ENCODE assay signal across 19 cellular contexts in the genomic region with DNA sequence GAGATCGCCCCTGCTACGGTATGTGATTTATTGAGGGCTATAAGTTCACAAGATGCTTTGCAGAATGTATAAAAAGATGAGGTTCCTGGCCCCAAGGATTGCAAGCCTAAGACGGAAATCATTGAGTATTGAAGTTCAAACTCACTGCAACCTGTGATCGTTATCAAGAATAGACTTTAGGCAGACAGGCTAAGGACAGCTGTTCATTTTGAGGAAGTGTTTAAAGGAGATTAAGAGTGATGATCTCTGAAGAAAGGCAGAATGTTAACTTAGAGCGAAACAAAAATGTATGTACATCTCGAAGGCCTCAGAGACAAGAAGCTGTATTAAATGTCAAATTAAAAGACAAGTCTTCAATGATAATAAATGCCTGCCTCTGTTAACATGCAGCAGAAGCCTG.
"Had no signal": no experiment of that assay in that cellular context is flagged by ENCODE, and none has a peak within 500 bp of the region (broad histone marks: within the 10 kb centered on the region; RNA-seq: fewer than 3 reads in every experiment).

No MANE protein-coding gene starts in this region.

- H3K4me3 Mint-ChIP-seq: T-cell; T-helper 1 cell treated with Interleukin-12 subunit alpha and Interleukin-12 subunit beta and Interleukin-4 antibody, amounts not matched to agents 30 μg/mL and 1 μg/mL, for 36 hours had no signal

- H3K9me3 Mint-ChIP-seq: T-helper 1 cell treated with Interleukin-12 subunit alpha and Interleukin-12 subunit beta and Interleukin-4 antibody, amounts not matched to agents 30 μg/mL and 1 μg/mL, for 36 hours had no signal

- H3K27ac Mint-ChIP-seq: T-cell; T-helper 1 cell treated with Interleukin-12 subunit alpha and Interleukin-12 subunit beta and Interleukin-4 antibody, amounts not matched to agents 30 μg/mL and 1 μg/mL, for 36 hours had no signal

- DNase-seq: IMR-90, Kasumi-1, KG1, MM.1S, NCI-H1092 treated with DMSO at 0.1 percent for 48 hours, NCI-H1436, NCI-H187, NCI-H2029, NCI-H2081 treated with DMSO at 0.1 percent for 48 hours, NCI-H345, NCI-H446 treated with DMSO at 0.1 percent for 48 hours, NCI-H510A treated with DMSO at 0.1 percent for 48 hours, NCI-H526, PC-3, SHP77, SW 1271, T-cell had no signal

- H3K4me1 Mint-ChIP-seq: T-cell had no signal

- H3K27ac ChIP-seq: RWPE1 had no signal

- H3K36me3 Mint-ChIP-seq: T-cell had no signal
